In the genomic region with DNA sequence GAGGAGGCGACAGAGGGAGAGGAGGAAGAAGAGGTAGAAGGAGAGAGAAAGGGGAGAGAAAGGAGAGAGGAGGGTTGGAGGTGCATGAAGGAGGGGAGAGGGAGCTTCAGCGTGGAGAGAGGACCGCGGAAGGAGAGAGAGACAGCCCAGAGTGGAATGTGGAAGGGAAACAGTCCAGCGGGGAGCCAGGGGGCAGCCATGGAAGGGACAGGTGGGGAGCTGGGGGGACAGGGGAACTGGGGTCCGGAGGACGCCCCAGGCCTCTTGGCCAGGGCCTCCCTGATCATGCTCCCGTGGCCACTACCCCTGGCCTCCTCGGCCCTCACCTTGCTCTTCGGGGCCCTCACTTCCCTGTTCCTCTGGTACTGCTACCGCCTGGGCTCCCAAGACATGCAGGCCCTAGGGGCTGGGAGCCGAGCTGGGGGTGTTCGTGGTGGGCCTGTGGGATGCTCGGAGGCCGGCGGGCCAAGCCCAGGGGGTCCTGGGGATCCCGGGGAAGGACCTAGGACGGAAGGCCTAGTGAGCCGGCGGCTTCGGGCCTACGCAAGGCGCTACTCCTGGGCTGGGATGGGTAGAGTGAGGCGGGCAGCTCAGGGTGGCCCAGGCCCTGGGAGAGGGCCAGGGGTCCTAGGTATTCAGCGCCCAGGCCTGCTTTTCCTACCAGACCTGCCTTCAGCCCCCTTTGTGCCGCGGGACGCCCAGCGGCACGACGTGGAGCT, we compare ENCODE assay signal across 9 cellular contexts. TPM values are rescaled to one million over a fixed set of nuclear protein-coding genes. Genes with fewer than 3 reads are reported as not detected.
DNase-seq lines count a peak whose midpoint lies in the region; ATAC-seq, FAIRE-seq and TF ChIP-seq lines count a peak whose summit lies in the region.
"Had no signal": no experiment of that assay in that cellular context is flagged by ENCODE, and none has a peak within 500 bp of the region (broad histone marks: within the 10 kb centered on the region; RNA-seq: fewer than 3 reads in every experiment).

No MANE protein-coding gene starts in this region.

- TF ChIP-seq CTCF in kidney (IDR thresholded peaks at IDR 0.05; ENCODE audit: borderline replicate concordance, extremely low read depth, insufficient read depth): no peak

- no peak overlapping the region for H3K27ac ChIP-seq in iPS DF 6.9 (ENCODE audit: low read length)
- no peak overlapping the region for H3K27ac ChIP-seq in subcutaneous abdominal adipose tissue (ENCODE audit: low read depth, low read length)
- H3K27ac ChIP-seq in kidney (ENCODE audit: low read depth in 2 of 2, low read length in 2 of 2): no peak overlapping the region

- H3K9ac ChIP-seq in subcutaneous abdominal adipose tissue (ENCODE audit: low read length in 5 of 5) (no peak overlapping the region), kidney (ENCODE audit: low read length in 2 of 2) (peak overlapping the region in 1 of 2 donors; percentile 34)

- DNase-seq in activated CD4-positive, alpha-beta T cell treated with anti-CD3 and anti-CD28 coated beads for 36 hours: no peak
- DNase-seq in activated CD4-positive, alpha-beta T cell treated with anti-CD3 and anti-CD28 coated beads for 48 hours: no peak
- DNase-seq in activated CD4-positive, alpha-beta memory T cell treated with anti-CD3 and anti-CD28 coated beads, Interleukin-2, amount 10 ng/mL, durations not matched to agents 7 days and 5 days: no peak
- DNase-seq in iPS DF 6.9 (ENCODE audit: low read depth, low spot score) (no peak), NCI-H1417 treated with DMSO at 0.1 percent for 48 hours (lab: John Stamatoyannopoulos, UW) (no peak), LoVo (ENCODE audit: low spot score) (no peak), kidney (no peak)

- peaks cover 21% of the 10 kb centered on the region for H3K27me3 Mint-ChIP-seq in activated CD4-positive, alpha-beta T cell treated with anti-CD3 and anti-CD28 coated beads for 36 hours
- H3K27me3 Mint-ChIP-seq in activated CD4-positive, alpha-beta memory T cell treated with anti-CD3 and anti-CD28 coated beads, Interleukin-2, amount 10 ng/mL, durations not matched to agents 7 days and 5 days: peaks cover 21% of the 10 kb centered on the region

- intact Hi-C loops in activated CD4-positive, alpha-beta T cell treated with anti-CD3 and anti-CD28 coated beads for 36 hours (cut with DNase I, micrococcal nuclease): loop anchor here (1.0 kb wide), 7 partner anchors 24 to 191 kb away; partner anchors contain the start of genes KCTD13 (in 2 of the 2), CDIPT (in 1 of the 2), HIRIP3 (in 1 of the 2) and TAOK2 (in 1 of the 2)
- intact Hi-C loops in kidney (cut with DNase I): no loop called here

- H3K36me3 ChIP-seq in iPS DF 6.9 (ENCODE audit: control insufficient read depth, insufficient read depth, low read length) (peaks cover 3% of the 10 kb centered on the region; the same call in 1 of the 2 replicates), subcutaneous abdominal adipose tissue (ENCODE audit: control insufficient read depth in 5 of 5, insufficient read depth in 5 of 5, low read length in 5 of 5) (no peaks in the 10 kb centered on the region), kidney (ENCODE audit: control insufficient read depth in 1 of 2, insufficient read depth in 2 of 2, low read length in 2 of 2) (no peaks in the 10 kb centered on the region)
- H3K36me3 ChIP-seq: neutrophil had no signal

- CTCF ChIA-PET in activated CD4-positive, alpha-beta T cell treated with anti-CD3 and anti-CD28 coated beads for 36 hours (lab: Charles Lee): interaction anchor here (0.6 to 2.0 kb wide), 8 partner anchors 15 to 130 kb away, joined by 3 to 9 read pairs (median 3); partner anchors contain the start of gene TLCD3B
- CTCF ChIA-PET in activated CD4-positive, alpha-beta memory T cell treated with anti-CD3 and anti-CD28 coated beads, Interleukin-2, amount 10 ng/mL, durations not matched to agents 7 days and 5 days (lab: Charles Lee): interaction anchor here (1.3 kb wide), 1 partner anchor 131 kb away, joined by 3 read pairs; no protein-coding TSS in a partner anchor

- peaks cover 4% of the 10 kb centered on the region; the same call in 1 of the 2 replicates for H3K4me1 ChIP-seq in iPS DF 6.9 (ENCODE audit: control insufficient read depth, insufficient read depth, low read length)
- H3K4me1 ChIP-seq in subcutaneous abdominal adipose tissue (ENCODE audit: control insufficient read depth in 5 of 5, insufficient read depth in 5 of 5, low read length in 5 of 5): peaks cover 0 to 17% (median 11%) of the 10 kb centered on the region in 5 donors
- peaks cover 3 to 5% of the 10 kb centered on the region in 2 donors for H3K4me1 ChIP-seq in kidney (ENCODE audit: control insufficient read depth in 1 of 2, insufficient read depth in 1 of 2, low read depth in 1 of 2, low read length in 2 of 2)

- H3K9me3 ChIP-seq in iPS DF 6.9 (ENCODE audit: control insufficient read depth, insufficient read depth, low read length) (no peaks in the 10 kb centered on the region), subcutaneous abdominal adipose tissue (ENCODE audit: control insufficient read depth in 5 of 5, low read length in 5 of 5) (no peaks in the 10 kb centered on the region), kidney (ENCODE audit: control insufficient read depth in 1 of 2, low read length in 2 of 2) (no peaks in the 10 kb centered on the region)
- H3K9me3 ChIP-seq: neutrophil had no signal

- peak overlapping the region; percentile 74 for H3K4me3 Mint-ChIP-seq in activated CD4-positive, alpha-beta T cell treated with anti-CD3 and anti-CD28 coated beads for 36 hours
- H3K4me3 Mint-ChIP-seq in activated CD4-positive, alpha-beta memory T cell treated with anti-CD3 and anti-CD28 coated beads, Interleukin-2, amount 10 ng/mL, durations not matched to agents 7 days and 5 days: peak overlapping the region; percentile 58

- POLR2A ChIA-PET in activated CD4-positive, alpha-beta T cell treated with anti-CD3 and anti-CD28 coated beads for 36 hours (lab: Charles Lee): no interaction called here
- POLR2A ChIA-PET in activated CD4-positive, alpha-beta memory T cell treated with anti-CD3 and anti-CD28 coated beads, Interleukin-2, amount 10 ng/mL, durations not matched to agents 7 days and 5 days (lab: Charles Lee): interaction anchor here (1.6 to 2.2 kb wide), 2 partner anchors 72 to 95 kb away, joined by 5 to 11 read pairs; partner anchors contain the start of genes HIRIP3, INO80E and TAOK2

- ATAC-seq in activated CD4-positive, alpha-beta T cell treated with anti-CD3 and anti-CD28 coated beads for 36 hours: no peak

- no peak for FAIRE-seq in kidney (lab: Jason Lieb, UNC)

- no peak overlapping the region for H3K27ac Mint-ChIP-seq in activated CD4-positive, alpha-beta T cell treated with anti-CD3 and anti-CD28 coated beads for 36 hours
- no peak overlapping the region for H3K27ac Mint-ChIP-seq in activated CD4-positive, alpha-beta memory T cell treated with anti-CD3 and anti-CD28 coated beads, Interleukin-2, amount 10 ng/mL, durations not matched to agents 7 days and 5 days

- H3K4me3 ChIP-seq in iPS DF 6.9 (ENCODE audit: low read length) (peak overlapping the region; percentile 75; the same call in 1 of the 2 replicates), subcutaneous abdominal adipose tissue (ENCODE audit: low read depth in 1 of 5, low read length in 5 of 5) (peak overlapping the region in 4 of 5 donors; percentile 50 to 62 (median 56)), kidney (ENCODE audit: low read length in 2 of 2) (peak overlapping the region in 1 of 2 donors; percentile 55)

- no peaks in the 10 kb centered on the region for H3K27me3 ChIP-seq in iPS DF 6.9 (ENCODE audit: control insufficient read depth, insufficient read depth, low read length)
- peaks cover 8 to 25% (median 19%) of the 10 kb centered on the region in 5 donors for H3K27me3 ChIP-seq in subcutaneous abdominal adipose tissue (ENCODE audit: control insufficient read depth in 5 of 5, insufficient read depth in 4 of 5, low read length in 5 of 5)

- no peaks in the 10 kb centered on the region for H3K36me3 Mint-ChIP-seq in activated CD4-positive, alpha-beta T cell treated with anti-CD3 and anti-CD28 coated beads for 36 hours (ENCODE audit: low read depth)
- no peaks in the 10 kb centered on the region for H3K36me3 Mint-ChIP-seq in activated CD4-positive, alpha-beta memory T cell treated with anti-CD3 and anti-CD28 coated beads, Interleukin-2, amount 10 ng/mL, durations not matched to agents 7 days and 5 days (ENCODE audit: low read depth)

- H3K4me1 Mint-ChIP-seq in activated CD4-positive, alpha-beta T cell treated with anti-CD3 and anti-CD28 coated beads for 36 hours: peaks cover 13% of the 10 kb centered on the region
- peaks cover 9% of the 10 kb centered on the region for H3K4me1 Mint-ChIP-seq in activated CD4-positive, alpha-beta memory T cell treated with anti-CD3 and anti-CD28 coated beads, Interleukin-2, amount 10 ng/mL, durations not matched to agents 7 days and 5 days

- H3K9me3 Mint-ChIP-seq in activated CD4-positive, alpha-beta T cell treated with anti-CD3 and anti-CD28 coated beads for 36 hours (ENCODE audit: low read depth): no peaks in the 10 kb centered on the region
- no peaks in the 10 kb centered on the region for H3K9me3 Mint-ChIP-seq in activated CD4-positive, alpha-beta memory T cell treated with anti-CD3 and anti-CD28 coated beads, Interleukin-2, amount 10 ng/mL, durations not matched to agents 7 days and 5 days

- WGBS in iPS DF 6.9 (ENCODE audit: insufficient coverage, insufficient read length): no CpG with 5 or more reads among the region's 31 CpGs

RNA-seq across cellular contexts. Expression of gene ASPHD1, which starts 0.8 kb away (rescaled TPM):
- 1 to 10 TPM; 2.7 to 3.2 TPM for total RNA-seq in activated CD4-positive, alpha-beta T cell treated with anti-CD3 and anti-CD28 coated beads for 36 hours
- under 1 TPM in 1 of 2 experiments, not detected in 1; 0.15 TPM for total RNA-seq in activated CD4-positive, alpha-beta memory T cell treated with anti-CD3 and anti-CD28 coated beads, Interleukin-2, amount 10 ng/mL, durations not matched to agents 7 days and 5 days
- total RNA-seq in kidney: 8.9 TPM
- polyA plus RNA-seq in kidney (ENCODE audit: insufficient read depth, low read depth, low replicate concordance): 6.1 TPM

RNA-seq across cellular contexts. Expression of gene SEZ6L2, which starts 1.7 kb away (rescaled TPM):
- under 1 TPM; 0.27 to 0.42 TPM for total RNA-seq in activated CD4-positive, alpha-beta T cell treated with anti-CD3 and anti-CD28 coated beads for 36 hours
- under 1 TPM; 0.08 to 0.13 TPM for total RNA-seq in activated CD4-positive, alpha-beta memory T cell treated with anti-CD3 and anti-CD28 coated beads, Interleukin-2, amount 10 ng/mL, durations not matched to agents 7 days and 5 days
- 32.4 TPM for total RNA-seq in kidney
- polyA plus RNA-seq in kidney (ENCODE audit: insufficient read depth, low read depth, low replicate concordance): 9.1 TPM

RNA-seq across cellular contexts. Expression of gene KCTD13, which starts 25.0 kb away (rescaled TPM):
- 10 to 100 TPM; 30.4 to 33.4 TPM for total RNA-seq in activated CD4-positive, alpha-beta T cell treated with anti-CD3 and anti-CD28 coated beads for 36 hours
- 10 to 100 TPM; 34.5 to 36.0 TPM for total RNA-seq in activated CD4-positive, alpha-beta memory T cell treated with anti-CD3 and anti-CD28 coated beads, Interleukin-2, amount 10 ng/mL, durations not matched to agents 7 days and 5 days
- total RNA-seq in kidney: 25.8 TPM
- 9.9 TPM for polyA plus RNA-seq in kidney (ENCODE audit: insufficient read depth, low read depth, low replicate concordance)

RNA-seq across cellular contexts. Expression of gene CDIPT, which starts 38.0 kb away (rescaled TPM):
- 10 to 100 TPM; 35.1 to 50.0 TPM for total RNA-seq in activated CD4-positive, alpha-beta T cell treated with anti-CD3 and anti-CD28 coated beads for 36 hours
- total RNA-seq in activated CD4-positive, alpha-beta memory T cell treated with anti-CD3 and anti-CD28 coated beads, Interleukin-2, amount 10 ng/mL, durations not matched to agents 7 days and 5 days: 10 to 100 TPM; 60.0 to 63.2 TPM
- total RNA-seq in kidney: 85.9 TPM
- 148 TPM for polyA plus RNA-seq in kidney (ENCODE audit: insufficient read depth, low read depth, low replicate concordance)

Comparison
In these comparisons a context has a peak if more than half of its experiments do, and no peak if none do; other contexts are left out.
1. RNA of gene SEZ6L2, which starts 1.7 kb away (total RNA-seq): 32.4 TPM in kidney (single experiment); 0.27 to 0.42 TPM in activated CD4-positive, alpha-beta T cell treated with anti-CD3 and anti-CD28 coated beads for 36 hours and 0.08 to 0.13 TPM in activated CD4-positive, alpha-beta memory T cell treated with anti-CD3 and anti-CD28 coated beads, Interleukin-2, amount 10 ng/mL, durations not matched to agents 7 days and 5 days; every median in the first group is over 10 times any median in the second.